Comparison of ENCODE assay signal across 8 cellular contexts in genomic region chr5:43602456-43602817, GRCh38. TPM values are rescaled to one million over a fixed set of nuclear protein-coding genes. Genes with fewer than 3 reads are reported as not detected.
A peak's percentile ranks its signal among the peaks of the same experiment; 100 is the strongest.
DNase-seq lines count a peak whose midpoint lies in the region; ATAC-seq and TF ChIP-seq lines count a peak whose summit lies in the region.

No MANE protein-coding gene starts in this region.

- H3K9ac ChIP-seq in Karpas-422 (ENCODE audit: low read length) = peak overlapping the region; percentile 90

- no peaks in the 10 kb centered on the region for H3K9me3 ChIP-seq in CD8-positive, alpha-beta memory T cell (ENCODE audit: low read length)
- H3K9me3 ChIP-seq in Karpas-422 (ENCODE audit: low read length) = no peaks in the 10 kb centered on the region

- TF ChIP-seq CTCF in brain microvascular endothelial cell (IDR thresholded peaks at IDR 0.05; ENCODE audit: low read depth, low read length, missing control alignments) = no peak

- H2AFZ ChIP-seq in Karpas-422 (ENCODE audit: low read length) = peak overlapping the region; percentile 62

- H3K4me3 ChIP-seq in CD8-positive, alpha-beta memory T cell (ENCODE audit: low read length) = peak overlapping the region; percentile 97
- peak overlapping the region; percentile 88 for H3K4me3 ChIP-seq in Karpas-422 (ENCODE audit: low read length)
- H3K4me3 ChIP-seq in brain microvascular endothelial cell (ENCODE audit: low read depth, low read length) = peak overlapping the region; percentile 82
- peak overlapping the region; percentile 64 for H3K4me3 ChIP-seq in iPS-11a (ENCODE audit: low read depth, low read length)
- peak overlapping the region; percentile 74 for H3K4me3 ChIP-seq in skeletal muscle cell (ENCODE audit: low read depth, low read length)

- H3K36me3 ChIP-seq in CD8-positive, alpha-beta memory T cell (ENCODE audit: insufficient read depth, low read length) = no peaks in the 10 kb centered on the region
- peaks cover 5% of the 10 kb centered on the region; the same call in 1 of the 2 replicates for H3K36me3 ChIP-seq in Karpas-422 (ENCODE audit: insufficient read depth, low read length)
- no peaks in the 10 kb centered on the region for H3K36me3 ChIP-seq in brain microvascular endothelial cell (replicated peaks)

- peak overlapping the region; percentile 90 to 98 (median 91) for H3K4me3 Mint-ChIP-seq in CD8-positive, alpha-beta memory T cell

- peaks cover 32% of the 10 kb centered on the region for H3K4me1 ChIP-seq in CD8-positive, alpha-beta memory T cell (ENCODE audit: insufficient read depth, low read length)
- peaks cover 35% of the 10 kb centered on the region for H3K4me1 ChIP-seq in Karpas-422 (ENCODE audit: low read length)

- peak in 1 of 5 donors; percentile 2 for DNase-seq in CD8-positive, alpha-beta memory T cell
- DNase-seq in Karpas-422 (peak; percentile 79), SHP77 (lab: John Stamatoyannopoulos, UW) (peak; percentile 78 to 82), brain microvascular endothelial cell (peak; percentile 48), skeletal muscle cell (ENCODE audit: low read depth) (no peak)

- H3K36me3 Mint-ChIP-seq in CD8-positive, alpha-beta memory T cell = peaks cover 5 to 33% (median 9%) of the 10 kb centered on the region in 3 donors

- POLR2A ChIA-PET in CD8-positive, alpha-beta memory T cell (lab: Charles Lee) = interaction anchor here (0.6 to 2.4 kb wide), 8 partner anchors 47 to 594 kb away, joined by 3 to 33 read pairs (median 4); partner anchors contain the start of genes HMGCS1 and TMEM267

- peaks cover 54 to 68% (median 60%) of the 10 kb centered on the region in 3 donors for H3K4me1 Mint-ChIP-seq in CD8-positive, alpha-beta memory T cell

- no peaks in the 10 kb centered on the region for H3K9me3 Mint-ChIP-seq in CD8-positive, alpha-beta memory T cell

- peak; percentile 5 for ATAC-seq in GM19463 (IDR thresholded peaks at IDR 0.05; ENCODE audit: unreplicated experiment)
- no peak for ATAC-seq in GM19328 (IDR thresholded peaks at IDR 0.05; ENCODE audit: unreplicated experiment)

- no peaks in the 10 kb centered on the region for H4K20me1 ChIP-seq in Karpas-422 (ENCODE audit: insufficient read depth, low read depth, low read length)

- H3K27me3 ChIP-seq in CD8-positive, alpha-beta memory T cell (ENCODE audit: insufficient read depth, low read length, poor library complexity, severe bottlenecking) = no peaks in the 10 kb centered on the region
- H3K27me3 ChIP-seq in Karpas-422 (ENCODE audit: low read length) (no peaks in the 10 kb centered on the region), brain microvascular endothelial cell (replicated peaks) (no peaks in the 10 kb centered on the region)

- H3K79me2 ChIP-seq in Karpas-422 (ENCODE audit: low read length) = peaks cover 96% of the 10 kb centered on the region

- H3K27ac Mint-ChIP-seq in CD8-positive, alpha-beta memory T cell = peak overlapping the region; percentile 89 to 99 (median 94)

- H3K4me2 ChIP-seq in Karpas-422 (ENCODE audit: low read depth, low read length, poor library complexity, severe bottlenecking) = peak overlapping the region; percentile 80

- peak overlapping the region; percentile 87 for H3K27ac ChIP-seq in CD8-positive, alpha-beta memory T cell (ENCODE audit: low read depth, low read length)
- peak overlapping the region; percentile 86 for H3K27ac ChIP-seq in Karpas-422 (ENCODE audit: low read length)
- H3K27ac ChIP-seq in brain microvascular endothelial cell = peak overlapping the region; percentile 57

- H3K27me3 Mint-ChIP-seq in CD8-positive, alpha-beta memory T cell = peaks cover 0 to 2% of the 10 kb centered on the region in 2 donors

- no peaks in the 10 kb centered on the region for H3K9me2 ChIP-seq in Karpas-422 (replicated peaks; ENCODE audit: insufficient read depth, low read length)

- in situ Hi-C loops in brain microvascular endothelial cell (cut with HindIII; ENCODE audit: low pct_ligation_motif_present, low sequenced_read_pairs) = no loop called here

- CTCF ChIA-PET in CD8-positive, alpha-beta memory T cell (lab: Charles Lee) = interaction anchor here (0.8 to 3.2 kb wide), 5 partner anchors 11 to 288 kb away, joined by 4 to 22 read pairs (median 4); partner anchors contain the start of genes HMGCS1 and TMEM267

RNA-seq across cellular contexts. Expression of gene NNT, which starts 0.5 kb away (rescaled TPM):
- 10 to 100 TPM; 79.7 to 87.3 TPM for total RNA-seq in CD8-positive, alpha-beta memory T cell
- polyA plus RNA-seq in CD8-positive, alpha-beta memory T cell = 43.5 TPM
- total RNA-seq in Karpas-422 (2014; rRNA removed; shearing (Covaris generic); ENCODE audit: low replicate concordance) = 67.5 and 96.9 TPM in 2 replicates

RNA-seq across cellular contexts. Expression of gene PAIP1, which starts 45.6 kb away (rescaled TPM):
- 10 to 100 TPM; 57.2 to 59.3 TPM for total RNA-seq in CD8-positive, alpha-beta memory T cell
- 40.4 TPM for polyA plus RNA-seq in CD8-positive, alpha-beta memory T cell
- total RNA-seq in Karpas-422 (2014; rRNA removed; shearing (Covaris generic); ENCODE audit: low replicate concordance) = 98.5 and 128 TPM in 2 replicates
